In genomic region chr9:134162926-134163373, GRCh38 we compare ENCODE assay signal across 16 cellular contexts. TPM values are rescaled to one million over a fixed set of nuclear protein-coding genes. Genes with fewer than 3 reads are reported as not detected.
A peak's percentile ranks its signal among the peaks of the same experiment; 100 is the strongest.
DNase-seq lines count a peak whose midpoint lies in the region; ATAC-seq and TF ChIP-seq lines count a peak whose summit lies in the region.
"Had no signal": no experiment of that assay in that cellular context is flagged by ENCODE, and none has a peak within 500 bp of the region (broad histone marks: within the 10 kb centered on the region; RNA-seq: fewer than 3 reads in every experiment).

No MANE protein-coding gene starts in this region.

- H4K91ac ChIP-seq in H9 (ENCODE audit: insufficient read length, low read depth, low read length), result no peak overlapping the region

- no peak overlapping the region for H3K56ac ChIP-seq in H9 (ENCODE audit: insufficient read length, low read depth, low read length)

- H3K4me1 ChIP-seq in H9 (ENCODE audit: insufficient read depth, low read length), result peaks cover 3% of the 10 kb centered on the region; the same call in 1 of the 2 replicates
- peaks cover 0 to 18% of the 10 kb centered on the region in 2 donors for H3K4me1 ChIP-seq in naive thymus-derived CD4-positive, alpha-beta T cell (ENCODE audit: control insufficient read depth in 2 of 2, insufficient read depth in 2 of 2, low read length in 2 of 2)

- no peak overlapping the region for H3K27ac ChIP-seq in H9 (ENCODE audit: insufficient read length, low read depth, low read length)
- H3K27ac ChIP-seq in naive thymus-derived CD4-positive, alpha-beta T cell (ENCODE audit: low read depth, low read length), result no peak overlapping the region
- H3K27ac ChIP-seq: gastrocnemius medialis, lower lobe of right lung, sigmoid colon had no signal

- H3K9me3 ChIP-seq in H9 (ENCODE audit: control insufficient read depth, low read depth, low read length), result no peaks in the 10 kb centered on the region
- no peaks in the 10 kb centered on the region for H3K9me3 ChIP-seq in naive thymus-derived CD4-positive, alpha-beta T cell (ENCODE audit: control insufficient read depth in 2 of 3, low read length in 3 of 3)
- H3K9me3 ChIP-seq: gastrocnemius medialis, lower lobe of right lung, sigmoid colon had no signal

- ATAC-seq in naive thymus-derived CD4-positive, alpha-beta T cell, result no peak
- ATAC-seq in effector memory CD8-positive, alpha-beta T cell (replicated peaks), result no peak
- no peak for ATAC-seq in HG03432 (IDR thresholded peaks at IDR 0.05; ENCODE audit: unreplicated experiment)
- ATAC-seq: lower lobe of right lung had no signal

- no peak overlapping the region for H3T11ph ChIP-seq in H9 (ENCODE audit: low read length)

- H3K18ac ChIP-seq in H9 (ENCODE audit: insufficient read length, low read depth, low read length), result no peak overlapping the region

- H3K4ac ChIP-seq in H9 (ENCODE audit: low read depth, low read length), result no peak overlapping the region

- intact Hi-C loops in CD14-positive monocyte (cut with micrococcal nuclease), result loop anchor here in 1 of 2 donors (5.0 kb wide), 1 partner anchor 41 kb away; no protein-coding TSS in a partner anchor
- intact Hi-C loops in naive thymus-derived CD4-positive, alpha-beta T cell (cut with micrococcal nuclease), result loop anchor here (10.0 kb wide), 6 partner anchors 788 to 1952 kb away; partner anchors contain the start of genes MED22 (in 1 of the 2), MRPS2 (in 1 of the 2), RPL7A (in 1 of the 2) and SETX (in 1 of the 2)

- no peak overlapping the region for H4K5ac ChIP-seq in H9 (ENCODE audit: insufficient read length, low read depth, low read length)

- no peaks in the 10 kb centered on the region for H3K27me3 ChIP-seq in H9 (ENCODE audit: insufficient read depth, low read length)
- H3K27me3 ChIP-seq in naive thymus-derived CD4-positive, alpha-beta T cell (ENCODE audit: control insufficient read depth in 2 of 2, insufficient read depth in 2 of 2, low read length in 2 of 2), result no peaks in the 10 kb centered on the region
- H3K27me3 ChIP-seq: gastrocnemius medialis, sigmoid colon had no signal

- H2AK5ac ChIP-seq in H9 (ENCODE audit: insufficient read length, low read length), result no peak overlapping the region

- H3K27me3 Mint-ChIP-seq in CD14-positive monocyte (ENCODE audit: low read depth in 3 of 3) (peaks cover 2 to 3% (median 2%) of the 10 kb centered on the region in 3 donors), H9 (ENCODE audit: low read depth) (peaks cover 9% of the 10 kb centered on the region)
- no peaks in the 10 kb centered on the region for H3K27me3 Mint-ChIP-seq in naive thymus-derived CD4-positive, alpha-beta T cell
- no peaks in the 10 kb centered on the region for H3K27me3 Mint-ChIP-seq in effector memory CD8-positive, alpha-beta T cell

- H4K8ac ChIP-seq in H9 (replicated peaks; ENCODE audit: insufficient read length, low read depth, low read length), result no peak overlapping the region

- peaks cover 0 to 14% (median 0%) of the 10 kb centered on the region in 3 experiments for H3K36me3 ChIP-seq in naive thymus-derived CD4-positive, alpha-beta T cell (ENCODE audit: control insufficient read depth in 2 of 3, insufficient read depth in 3 of 3, low read length in 3 of 3)

- no CpG with 5 or more reads among the region's 26 CpGs for WGBS in H9 (ENCODE audit: extremely low coverage, insufficient read length, low lambda C conversion rate)

- H3K36me3 Mint-ChIP-seq in CD14-positive monocyte (peaks cover 8 to 29% of the 10 kb centered on the region in 2 donors), H9 (ENCODE audit: insufficient read depth in 1 of 3, low read depth in 3 of 3) (peaks cover 19 to 30% (median 29%) of the 10 kb centered on the region in 3 experiments)
- peaks cover 0 to 10% (median 8%) of the 10 kb centered on the region in 5 donors for H3K36me3 Mint-ChIP-seq in naive thymus-derived CD4-positive, alpha-beta T cell
- peaks cover 16% of the 10 kb centered on the region for H3K36me3 Mint-ChIP-seq in effector memory CD8-positive, alpha-beta T cell (ENCODE audit: insufficient read depth)

- no peaks in the 10 kb centered on the region for H3K23me2 ChIP-seq in H9 (ENCODE audit: insufficient read length, low read depth, low read length, poor library complexity, severe bottlenecking)

- CTCF ChIA-PET in naive thymus-derived CD4-positive, alpha-beta T cell (lab: Charles Lee), result interaction anchor here (0.9 to 2.7 kb wide), 3 partner anchors 20 to 293 kb away, joined by 5 to 9 read pairs (median 5); partner anchors contain the start of gene WDR5

- H3K4me3 Mint-ChIP-seq in CD14-positive monocyte, result peak overlapping the region; percentile 20 to 63
- peak overlapping the region in 1 of 2 experiments; percentile 56; a peak in 3 of 5 replicates for H3K4me3 Mint-ChIP-seq in H9
- H3K4me3 Mint-ChIP-seq in naive thymus-derived CD4-positive, alpha-beta T cell, result peak overlapping the region in 3 of 10 donors; percentile 64 to 77 (median 67)
- H3K4me3 Mint-ChIP-seq in effector memory CD8-positive, alpha-beta T cell, result no peak overlapping the region
- H3K4me3 Mint-ChIP-seq: HFFc6 had no signal

- DNase-seq in CD14-positive monocyte (ENCODE audit: low spot score) (no peak), H9 (peak; percentile 41), cerebellar cortex (ENCODE audit: low spot score) (peak; percentile 22), NCI-H1417 treated with DMSO at 0.1 percent for 48 hours (lab: John Stamatoyannopoulos, UW) (no peak), activated gamma-delta T cell treated with Interleukin-2 at 50 U/mL for 16 hours (no peak)
- no peak for DNase-seq in naive thymus-derived CD4-positive, alpha-beta T cell
- DNase-seq in effector memory CD8-positive, alpha-beta T cell, result no peak
- DNase-seq: NCI-H446 treated with DMSO at 0.1 percent for 48 hours, SHP77 treated with DMSO at 0.1 percent for 48 hours had no signal

- H3K9ac ChIP-seq in H9 (ENCODE audit: extremely low read depth, insufficient read length, low read length), result no peak overlapping the region

- H3K14ac ChIP-seq in H9 (ENCODE audit: insufficient read depth, low read length), result no peak overlapping the region

- no peaks in the 10 kb centered on the region for H4K20me1 ChIP-seq in H9 (ENCODE audit: control insufficient read depth, insufficient read depth, insufficient read length)

- no peak overlapping the region for H3K4me3 ChIP-seq in naive thymus-derived CD4-positive, alpha-beta T cell (ENCODE audit: low read length)
- H3K4me3 ChIP-seq: gastrocnemius medialis, lower lobe of right lung, sigmoid colon had no signal

- H2BK15ac ChIP-seq in H9 (ENCODE audit: low read depth, low read length), result no peak overlapping the region

- POLR2A ChIA-PET in naive thymus-derived CD4-positive, alpha-beta T cell (lab: Charles Lee), result interaction anchor here (0.7 to 4.4 kb wide), 7 partner anchors 16 to 293 kb away, joined by 3 to 61 read pairs (median 3); partner anchors contain the start of genes BRD3OS and WDR5

- peaks cover 19% of the 10 kb centered on the region for H3K4me1 Mint-ChIP-seq in CD14-positive monocyte
- 0 out of 4 replicates have a peak, but pooled peaks cover 0 to 5% of the 10 kb centered on the region in 2 experiments for H3K4me1 Mint-ChIP-seq in H9
- peaks cover 0 to 28% (median 19%) of the 10 kb centered on the region in 7 donors for H3K4me1 Mint-ChIP-seq in naive thymus-derived CD4-positive, alpha-beta T cell
- H3K4me1 Mint-ChIP-seq in effector memory CD8-positive, alpha-beta T cell (ENCODE audit: low read depth in 2 of 2), result peaks cover 6 to 10% of the 10 kb centered on the region in 2 donors

- H2AFZ ChIP-seq in H9 (ENCODE audit: low read length), result no peak overlapping the region

- H3K27ac Mint-ChIP-seq in CD14-positive monocyte (no peak overlapping the region), H9 (no peak overlapping the region)
- peak overlapping the region in 8 of 9 donors; percentile 12 to 84 (median 73) for H3K27ac Mint-ChIP-seq in naive thymus-derived CD4-positive, alpha-beta T cell
- no peak overlapping the region for H3K27ac Mint-ChIP-seq in effector memory CD8-positive, alpha-beta T cell

- no peaks in the 10 kb centered on the region for H3K79me1 ChIP-seq in H9 (ENCODE audit: insufficient read depth, low read depth, low read length, poor library complexity, severe bottlenecking)

- TF ChIP-seq CTCF in CD14-positive monocyte (IDR thresholded peaks at IDR 0.05), result no peak
- TF ChIP-seq CTCF in H9 (conservative IDR thresholded peaks at IDR 0.05), result no peak

- H2BK20ac ChIP-seq in H9 (ENCODE audit: low read depth, low read length, poor library complexity, severe bottlenecking), result no peak overlapping the region

- no peak overlapping the region for H2BK12ac ChIP-seq in H9 (ENCODE audit: insufficient read length, low read depth, low read length)

- no peak overlapping the region for H2BK5ac ChIP-seq in H9 (ENCODE audit: insufficient read length, low read length)

- H3K4me2 ChIP-seq in H9 (ENCODE audit: insufficient read depth, insufficient read length, low read length), result no peak overlapping the region

- H3K79me2 ChIP-seq in H9 (ENCODE audit: insufficient read depth, low read length), result no peaks in the 10 kb centered on the region

- H3K23ac ChIP-seq in H9 (ENCODE audit: insufficient read length, low read depth, low read length), result no peak overlapping the region

- no peak overlapping the region for H2BK120ac ChIP-seq in H9 (ENCODE audit: low read depth, low read length, poor library complexity, severe bottlenecking)

- H3K9me3 Mint-ChIP-seq in CD14-positive monocyte, result peaks cover 0 to 1% (median 0%) of the 10 kb centered on the region in 7 donors
- peaks cover 8 to 9% of the 10 kb centered on the region in 2 experiments; a peak in 4 of 5 replicates for H3K9me3 Mint-ChIP-seq in H9
- peaks cover 0 to 5% (median 0%) of the 10 kb centered on the region in 11 donors for H3K9me3 Mint-ChIP-seq in naive thymus-derived CD4-positive, alpha-beta T cell
- no peaks in the 10 kb centered on the region for H3K9me3 Mint-ChIP-seq in effector memory CD8-positive, alpha-beta T cell

RNA-seq across cellular contexts. Expression of gene RNU6ATAC, which starts 1.4 kb away (rescaled TPM):
- polyA plus RNA-seq in CD14-positive monocyte, result not detected
- 132 and 134 TPM in 2 replicates for total RNA-seq in H9 (2021)
- total RNA-seq in naive thymus-derived CD4-positive, alpha-beta T cell, result 10 to 100 TPM; 17.1 to 67.0 (median 31.6) TPM
- polyA plus RNA-seq in naive thymus-derived CD4-positive, alpha-beta T cell, result not detected
- total RNA-seq: dermis blood vessel endothelial cell, gastrocnemius medialis, M059J, sigmoid colon had no signal
- polyA plus RNA-seq: sigmoid colon had no signal

RNA-seq across cellular contexts. Expression of gene WDR5, which starts 27.1 kb away (rescaled TPM):
- 10 to 100 TPM in 1 of 2 donors, 1 to 10 TPM in 1; 8.7 to 10.2 TPM for polyA plus RNA-seq in CD14-positive monocyte
- 72.3 and 74.0 TPM in 2 replicates for total RNA-seq in H9 (2021)
- 10 to 100 TPM; 16.0 to 42.3 (median 30.9) TPM for total RNA-seq in naive thymus-derived CD4-positive, alpha-beta T cell
- polyA plus RNA-seq in naive thymus-derived CD4-positive, alpha-beta T cell, result 10 to 100 TPM; 13.8 to 17.5 TPM

Comparison
In these comparisons a context has a peak if more than half of its experiments do, and no peak if none do; other contexts are left out.
1. DNase-seq: peak in H9 (single experiment) and cerebellar cortex (single experiment); none in CD14-positive monocyte (single experiment), naive thymus-derived CD4-positive, alpha-beta T cell (0 of 9), effector memory CD8-positive, alpha-beta T cell (0 of 3), NCI-H1417 treated with DMSO at 0.1 percent for 48 hours (single experiment) and activated gamma-delta T cell treated with Interleukin-2 at 50 U/mL for 16 hours (single experiment).
2. H3K27ac Mint-ChIP-seq: peak in naive thymus-derived CD4-positive, alpha-beta T cell (8 of 9); none in CD14-positive monocyte (0 of 7), H9 (0 of 3) and effector memory CD8-positive, alpha-beta T cell (0 of 2).
3. H3K4me3 Mint-ChIP-seq: peak in CD14-positive monocyte (2 of 2); none in effector memory CD8-positive, alpha-beta T cell (0 of 2).